2 cellular contexts compared by ENCODE assay signal in genomic region chr5:149804478-149805450, GRCh38.
A peak's percentile ranks its signal among the peaks of the same experiment; 100 is the strongest.
TF ChIP-seq lines count a peak whose summit lies in the region.

No MANE protein-coding gene starts in this region.

TF ChIP-seq in HEK293, 187 proteins besides CTCF, POLR2A, EP300 and RAD21 (continued from another document):
- TF ChIP-seq KLF10 (tag by site-specific recombination; IDR thresholded peaks at IDR 0.05) (no peak), ZNF610 (tag by site-specific recombination; IDR thresholded peaks at IDR 0.05; ENCODE audit: borderline replicate concordance) (no peak), ZBTB48 (tag by site-specific recombination; IDR thresholded peaks at IDR 0.05) (peak; percentile 77), ZNF791 (tag by site-specific recombination; IDR thresholded peaks at IDR 0.05) (no peak), HOXA7 (CRISPR knock-in tag; IDR thresholded peaks at IDR 0.05; ENCODE audit: borderline replicate concordance) (no peak), ZBTB17 (tag by site-specific recombination; IDR thresholded peaks at IDR 0.05) (peak; percentile 14; the same call in 1 of the 2 replicates), ZNF324 (tag by site-specific recombination; IDR thresholded peaks at IDR 0.05) (0 out of 2 replicates have a peak, but pooled peaks have one; percentile 25), ZNF488 (tag by site-specific recombination; IDR thresholded peaks at IDR 0.05) (no peak)
- TF ChIP-seq, protein P1, sequence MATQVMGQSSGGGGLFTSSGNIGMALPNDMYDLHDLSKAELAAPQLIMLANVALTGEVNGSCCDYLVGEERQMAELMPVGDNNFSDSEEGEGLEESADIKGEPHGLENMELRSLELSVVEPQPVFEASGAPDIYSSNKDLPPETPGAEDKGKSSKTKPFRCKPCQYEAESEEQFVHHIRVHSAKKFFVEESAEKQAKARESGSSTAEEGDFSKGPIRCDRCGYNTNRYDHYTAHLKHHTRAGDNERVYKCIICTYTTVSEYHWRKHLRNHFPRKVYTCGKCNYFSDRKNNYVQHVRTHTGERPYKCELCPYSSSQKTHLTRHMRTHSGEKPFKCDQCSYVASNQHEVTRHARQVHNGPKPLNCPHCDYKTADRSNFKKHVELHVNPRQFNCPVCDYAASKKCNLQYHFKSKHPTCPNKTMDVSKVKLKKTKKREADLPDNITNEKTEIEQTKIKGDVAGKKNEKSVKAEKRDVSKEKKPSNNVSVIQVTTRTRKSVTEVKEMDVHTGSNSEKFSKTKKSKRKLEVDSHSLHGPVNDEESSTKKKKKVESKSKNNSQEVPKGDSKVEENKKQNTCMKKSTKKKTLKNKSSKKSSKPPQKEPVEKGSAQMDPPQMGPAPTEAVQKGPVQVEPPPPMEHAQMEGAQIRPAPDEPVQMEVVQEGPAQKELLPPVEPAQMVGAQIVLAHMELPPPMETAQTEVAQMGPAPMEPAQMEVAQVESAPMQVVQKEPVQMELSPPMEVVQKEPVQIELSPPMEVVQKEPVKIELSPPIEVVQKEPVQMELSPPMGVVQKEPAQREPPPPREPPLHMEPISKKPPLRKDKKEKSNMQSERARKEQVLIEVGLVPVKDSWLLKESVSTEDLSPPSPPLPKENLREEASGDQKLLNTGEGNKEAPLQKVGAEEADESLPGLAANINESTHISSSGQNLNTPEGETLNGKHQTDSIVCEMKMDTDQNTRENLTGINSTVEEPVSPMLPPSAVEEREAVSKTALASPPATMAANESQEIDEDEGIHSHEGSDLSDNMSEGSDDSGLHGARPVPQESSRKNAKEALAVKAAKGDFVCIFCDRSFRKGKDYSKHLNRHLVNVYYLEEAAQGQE (tag by site-specific recombination; IDR thresholded peaks at IDR 0.05) = no peak
- TF ChIP-seq, protein P2, sequence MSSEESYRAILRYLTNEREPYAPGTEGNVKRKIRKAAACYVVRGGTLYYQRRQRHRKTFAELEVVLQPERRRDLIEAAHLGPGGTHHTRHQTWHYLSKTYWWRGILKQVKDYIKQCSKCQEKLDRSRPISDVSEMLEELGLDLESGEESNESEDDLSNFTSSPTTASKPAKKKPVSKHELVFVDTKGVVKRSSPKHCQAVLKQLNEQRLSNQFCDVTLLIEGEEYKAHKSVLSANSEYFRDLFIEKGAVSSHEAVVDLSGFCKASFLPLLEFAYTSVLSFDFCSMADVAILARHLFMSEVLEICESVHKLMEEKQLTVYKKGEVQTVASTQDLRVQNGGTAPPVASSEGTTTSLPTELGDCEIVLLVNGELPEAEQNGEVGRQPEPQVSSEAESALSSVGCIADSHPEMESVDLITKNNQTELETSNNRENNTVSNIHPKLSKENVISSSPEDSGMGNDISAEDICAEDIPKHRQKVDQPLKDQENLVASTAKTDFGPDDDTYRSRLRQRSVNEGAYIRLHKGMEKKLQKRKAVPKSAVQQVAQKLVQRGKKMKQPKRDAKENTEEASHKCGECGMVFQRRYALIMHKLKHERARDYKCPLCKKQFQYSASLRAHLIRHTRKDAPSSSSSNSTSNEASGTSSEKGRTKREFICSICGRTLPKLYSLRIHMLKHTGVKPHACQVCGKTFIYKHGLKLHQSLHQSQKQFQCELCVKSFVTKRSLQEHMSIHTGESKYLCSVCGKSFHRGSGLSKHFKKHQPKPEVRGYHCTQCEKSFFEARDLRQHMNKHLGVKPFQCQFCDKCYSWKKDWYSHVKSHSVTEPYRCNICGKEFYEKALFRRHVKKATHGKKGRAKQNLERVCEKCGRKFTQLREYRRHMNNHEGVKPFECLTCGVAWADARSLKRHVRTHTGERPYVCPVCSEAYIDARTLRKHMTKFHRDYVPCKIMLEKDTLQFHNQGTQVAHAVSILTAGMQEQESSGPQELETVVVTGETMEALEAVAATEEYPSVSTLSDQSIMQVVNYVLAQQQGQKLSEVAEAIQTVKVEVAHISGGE (tag by site-specific recombination; conservative IDR thresholded peaks at IDR 0.05; ENCODE audit: low read depth) = no peak

TF ChIP-seq in K562, 482 proteins besides CTCF, POLR2A, EP300 and RAD21 (continued from another document and continues in another):
- TF ChIP-seq RERE (CRISPR knock-in tag; IDR thresholded peaks at IDR 0.05; ENCODE audit: borderline replicate concordance) = no peak
- no peak for TF ChIP-seq MYBL2 (IDR thresholded peaks at IDR 0.05; ENCODE audit: low read depth)
- TF ChIP-seq MYBL2 (CRISPR knock-in tag; IDR thresholded peaks at IDR 0.05; ENCODE audit: borderline replicate concordance) = no peak
- TF ChIP-seq JUND (IDR thresholded peaks at IDR 0.05; ENCODE audit: borderline replicate concordance, low read depth, low read length) = no peak
- no peak for TF ChIP-seq JUND (tag; IDR thresholded peaks at IDR 0.05; ENCODE audit: borderline replicate concordance, low read depth, low read length)
- TF ChIP-seq PTBP1 (IDR thresholded peaks at IDR 0.05; ENCODE audit: low read depth, low read length) = no peak
- TF ChIP-seq ZNF232 (CRISPR knock-in tag; IDR thresholded peaks at IDR 0.05) = no peak
- TF ChIP-seq ZNF444 (CRISPR knock-in tag; IDR thresholded peaks at IDR 0.05) = no peak
- TF ChIP-seq L3MBTL2 (IDR thresholded peaks at IDR 0.05) = no peak
- TF ChIP-seq TRIM24 (IDR thresholded peaks at IDR 0.05) = no peak
- no peak for TF ChIP-seq E2F1 (CRISPR knock-in tag; IDR thresholded peaks at IDR 0.05)
- TF ChIP-seq ZNF23 (CRISPR knock-in tag; IDR thresholded peaks at IDR 0.05) = no peak
- 0 out of 2 replicates have a peak, but pooled peaks have one; percentile 45 for TF ChIP-seq ATF7 (IDR thresholded peaks at IDR 0.05)
- no peak for TF ChIP-seq HNRNPK (IDR thresholded peaks at IDR 0.05; ENCODE audit: low read depth, low read length, poor library complexity, severe bottlenecking)
- TF ChIP-seq RFX1 (IDR thresholded peaks at IDR 0.05) = no peak
- no peak for TF ChIP-seq CBX5 (IDR thresholded peaks at IDR 0.05; ENCODE audit: borderline replicate concordance, low read depth)
- TF ChIP-seq ZNF57 (CRISPR knock-in tag; IDR thresholded peaks at IDR 0.05) = no peak
- TF ChIP-seq SMARCC2 (IDR thresholded peaks at IDR 0.05; ENCODE audit: low read depth) = no peak
- TF ChIP-seq NFRKB (IDR thresholded peaks at IDR 0.05; ENCODE audit: low read depth) = no peak
- TF ChIP-seq XRCC5 (IDR thresholded peaks at IDR 0.05; ENCODE audit: low read depth, low read length) = no peak
- no peak for TF ChIP-seq GTF2E2 (tag; IDR thresholded peaks at IDR 0.05)
- no peak for TF ChIP-seq ZBTB7A (IDR thresholded peaks at IDR 0.05; ENCODE audit: borderline replicate concordance, control insufficient read depth, low read depth, low read length)
- TF ChIP-seq NONO (IDR thresholded peaks at IDR 0.05; ENCODE audit: low read depth in 2 of 2, low read length in 1 of 2) = no peak
- TF ChIP-seq ZNF77 (CRISPR knock-in tag; IDR thresholded peaks at IDR 0.05) = no peak
- TF ChIP-seq ZNF124 (CRISPR knock-in tag; IDR thresholded peaks at IDR 0.05) = no peak
- peak; percentile 37; the same call in 1 of the 2 replicates for TF ChIP-seq ZFX (CRISPR knock-in tag; IDR thresholded peaks at IDR 0.05)
- TF ChIP-seq, protein P3, sequence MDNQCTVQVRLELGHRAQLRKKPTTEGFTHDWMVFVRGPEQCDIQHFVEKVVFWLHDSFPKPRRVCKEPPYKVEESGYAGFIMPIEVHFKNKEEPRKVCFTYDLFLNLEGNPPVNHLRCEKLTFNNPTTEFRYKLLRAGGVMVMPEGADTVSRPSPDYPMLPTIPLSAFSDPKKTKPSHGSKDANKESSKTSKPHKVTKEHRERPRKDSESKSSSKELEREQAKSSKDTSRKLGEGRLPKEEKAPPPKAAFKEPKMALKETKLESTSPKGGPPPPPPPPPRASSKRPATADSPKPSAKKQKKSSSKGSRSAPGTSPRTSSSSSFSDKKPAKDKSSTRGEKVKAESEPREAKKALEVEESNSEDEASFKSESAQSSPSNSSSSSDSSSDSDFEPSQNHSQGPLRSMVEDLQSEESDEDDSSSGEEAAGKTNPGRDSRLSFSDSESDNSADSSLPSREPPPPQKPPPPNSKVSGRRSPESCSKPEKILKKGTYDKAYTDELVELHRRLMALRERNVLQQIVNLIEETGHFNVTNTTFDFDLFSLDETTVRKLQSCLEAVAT (IDR thresholded peaks at IDR 0.05) = peak in 1 of 2 experiments; percentile 84; a peak in 2 of 4 replicates
- TF ChIP-seq NFE2L1 (tag; IDR thresholded peaks at IDR 0.05; ENCODE audit: borderline replicate concordance, low read depth) = no peak
- TF ChIP-seq MTF1 (CRISPR knock-in tag; IDR thresholded peaks at IDR 0.05; ENCODE audit: borderline replicate concordance) = no peak
- no peak for TF ChIP-seq ZNF133 (CRISPR knock-in tag; IDR thresholded peaks at IDR 0.05)
- TF ChIP-seq PRMT5 (CRISPR knock-in tag; IDR thresholded peaks at IDR 0.05) = no peak
- TF ChIP-seq NEUROD1 (IDR thresholded peaks at IDR 0.05; ENCODE audit: borderline replicate concordance, low read depth, low read length, partially characterized antibody) = peak; percentile 25
- TF ChIP-seq HCFC1 (IDR thresholded peaks at IDR 0.05; ENCODE audit: low read depth, low read length) = no peak
- no peak for TF ChIP-seq CEBPB (tag; IDR thresholded peaks at IDR 0.05)
- TF ChIP-seq DIDO1 (tag; IDR thresholded peaks at IDR 0.05; ENCODE audit: low read depth) = no peak
- TF ChIP-seq ZEB2 (IDR thresholded peaks at IDR 0.05) = no peak
